11 cellular contexts compared by ENCODE assay signal in the genomic region with DNA sequence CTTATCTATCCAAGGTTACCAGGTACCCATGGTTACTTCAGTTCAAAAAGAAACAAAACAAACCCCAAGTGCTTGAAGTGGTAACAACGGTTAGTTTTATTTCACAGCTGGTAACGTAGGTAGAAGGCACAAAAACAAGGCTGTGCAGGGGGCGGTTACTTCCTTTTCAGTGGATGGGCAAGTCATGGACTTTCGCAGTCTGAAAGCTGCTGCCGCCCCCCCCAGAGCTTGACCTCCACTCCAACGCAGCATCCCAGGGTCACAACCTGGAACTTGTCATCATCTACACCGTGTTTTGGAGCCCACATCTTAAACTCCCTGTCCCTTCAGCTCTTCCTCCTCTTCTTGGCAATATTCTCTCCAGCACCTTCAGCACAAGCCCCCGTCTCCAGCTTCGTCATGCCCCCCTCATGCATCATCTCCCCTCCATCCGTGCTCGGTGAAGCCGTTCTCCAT.
DNase-seq lines count a peak whose midpoint lies in the region; ATAC-seq lines count a peak whose summit lies in the region.
"Had no signal": no experiment of that assay in that cellular context is flagged by ENCODE, and none has a peak within 500 bp of the region (broad histone marks: within the 10 kb centered on the region; RNA-seq: fewer than 3 reads in every experiment).

No MANE protein-coding gene starts in this region.

- peaks cover 17% of the 10 kb centered on the region for H3K36me3 Mint-ChIP-seq in effector memory CD8-positive, alpha-beta T cell (ENCODE audit: insufficient read depth)

- no peaks in the 10 kb centered on the region for H3K9me3 Mint-ChIP-seq in effector memory CD8-positive, alpha-beta T cell

- H3K4me3 Mint-ChIP-seq in effector memory CD8-positive, alpha-beta T cell, result peak overlapping the region; percentile 39 to 60

- DNase-seq in DMS153 (lab: John Stamatoyannopoulos, UW) (peak; percentile 26), DMS153 treated with DMSO at 0.1 percent for 48 hours (lab: John Stamatoyannopoulos, UW; ENCODE audit: unreplicated experiment) (no peak), NCI-H345 (lab: John Stamatoyannopoulos, UW) (no peak)
- peak; percentile 50 for DNase-seq in activated CD8-positive, alpha-beta memory T cell treated with anti-CD3 and anti-CD28 coated beads, Interleukin-2, amount 50 U/mL, for 4 hours
- peak; percentile 74 to 76 (median 75) for DNase-seq in effector memory CD8-positive, alpha-beta T cell
- peak; percentile 71 for DNase-seq in stimulated activated naive CD4-positive, alpha-beta T cell treated with Interleukin-2 at 50 U/mL for 16 hours (lab: John Stamatoyannopoulos, UW)
- DNase-seq: colonic mucosa, NCI-H2029 treated with DMSO at 0.1 percent for 48 hours, substantia nigra had no signal

- H3K27me3 Mint-ChIP-seq in effector memory CD8-positive, alpha-beta T cell, result no peaks in the 10 kb centered on the region

- peak overlapping the region; percentile 92 to 94 for H3K27ac Mint-ChIP-seq in effector memory CD8-positive, alpha-beta T cell

- ATAC-seq in effector memory CD8-positive, alpha-beta T cell (replicated peaks), result peak; percentile 87
- ATAC-seq in GM19397 (IDR thresholded peaks at IDR 0.05; ENCODE audit: unreplicated experiment) (no peak), HG02938 (IDR thresholded peaks at IDR 0.05; ENCODE audit: unreplicated experiment) (no peak)

- peaks cover 41 to 56% of the 10 kb centered on the region in 2 donors for H3K4me1 Mint-ChIP-seq in effector memory CD8-positive, alpha-beta T cell (ENCODE audit: low read depth in 2 of 2)

Comparison
In these comparisons a context has a peak if more than half of its experiments do, and no peak if none do; other contexts are left out.
1. DNase-seq: peak in DMS153 (single experiment), activated CD8-positive, alpha-beta memory T cell treated with anti-CD3 and anti-CD28 coated beads, Interleukin-2, amount 50 U/mL, for 4 hours (single experiment), effector memory CD8-positive, alpha-beta T cell (3 of 3) and stimulated activated naive CD4-positive, alpha-beta T cell treated with Interleukin-2 at 50 U/mL for 16 hours (single experiment); none in DMS153 treated with DMSO at 0.1 percent for 48 hours (single experiment) and NCI-H345 (single experiment).